Comparison of ENCODE assay signal across 22 cellular contexts in genomic region chr9:113237026-113237425, GRCh38. TPM values are rescaled to one million over a fixed set of nuclear protein-coding genes. Genes with fewer than 3 reads are reported as not detected.
A peak's percentile ranks its signal among the peaks of the same experiment; 100 is the strongest.
DNase-seq lines count a peak whose midpoint lies in the region; ATAC-seq and TF ChIP-seq lines count a peak whose summit lies in the region.
"Had no signal": no experiment of that assay in that cellular context is flagged by ENCODE, and none has a peak within 500 bp of the region (broad histone marks: within the 10 kb centered on the region; RNA-seq: fewer than 3 reads in every experiment).

No MANE protein-coding gene starts in this region.

- no peak overlapping the region for H3K4me3 ChIP-seq in right atrium auricular region
- H3K4me3 ChIP-seq in BLaER1 treated with 17β-estradiol and CSF1 and Interleukin-3, amounts not matched to agents 10 nM and 100 nM: no peak overlapping the region
- no peak overlapping the region for H3K4me3 ChIP-seq in heart right ventricle
- H3K4me3 ChIP-seq in right cardiac atrium (ENCODE audit: low read length): no peak overlapping the region
- no peak overlapping the region for H3K4me3 ChIP-seq in gastrocnemius medialis
- H3K4me3 ChIP-seq: GM12878 had no signal

- WGBS in heart right ventricle, 2 donors: 51 to 66% methylated on average over 4 of the region's 4 CpGs
- WGBS in right cardiac atrium: 71% methylated on average over 4 of the region's 4 CpGs

- H3K36me3 ChIP-seq in right atrium auricular region (no peaks in the 10 kb centered on the region), heart right ventricle (no peaks in the 10 kb centered on the region), gastrocnemius medialis (no peaks in the 10 kb centered on the region)
- H3K36me3 ChIP-seq in BLaER1 treated with 17β-estradiol and CSF1 and Interleukin-3, amounts not matched to agents 10 nM and 100 nM: peaks cover 0 to 42% (median 0%) of the 10 kb centered on the region in 11 experiments; a peak in 5 of 22 replicates

- intact Hi-C loops in Right ventricle myocardium inferior (cut with DNase I): no loop called here
- intact Hi-C loops in heart right ventricle (cut with DNase I): no loop called here
- intact Hi-C loops in right cardiac atrium (cut with DNase I): no loop called here
- intact Hi-C loops in gastrocnemius medialis (cut with DNase I; ENCODE audit: low total_unique reads): no loop called here

- H3K4me1 ChIP-seq in right atrium auricular region (peaks cover 0 to 6% of the 10 kb centered on the region in 2 donors), heart right ventricle (peaks cover 0 to 60% (median 26%) of the 10 kb centered on the region in 9 donors), right cardiac atrium (ENCODE audit: control insufficient read depth, insufficient read depth, low read length) (no peaks in the 10 kb centered on the region), gastrocnemius medialis (peaks cover 0 to 13% of the 10 kb centered on the region in 2 donors)
- H3K4me1 ChIP-seq in BLaER1 treated with 17β-estradiol and CSF1 and Interleukin-3, amounts not matched to agents 10 nM and 100 nM: peaks cover 56 to 99% (median 81%) of the 10 kb centered on the region in 10 experiments

- peaks cover 0 to 9% (median 0%) of the 10 kb centered on the region in 11 experiments; a peak in 2 of 22 replicates for H4K20me1 ChIP-seq in BLaER1 treated with 17β-estradiol and CSF1 and Interleukin-3, amounts not matched to agents 10 nM and 100 nM

- H3K27me3 ChIP-seq in right atrium auricular region: no peaks in the 10 kb centered on the region
- no peaks in the 10 kb centered on the region for H3K27me3 ChIP-seq in BLaER1 treated with 17β-estradiol and CSF1 and Interleukin-3, amounts not matched to agents 10 nM and 100 nM
- H3K27me3 ChIP-seq in heart right ventricle: no peaks in the 10 kb centered on the region
- no peaks in the 10 kb centered on the region for H3K27me3 ChIP-seq in right cardiac atrium (ENCODE audit: control insufficient read depth, insufficient read depth)
- no peaks in the 10 kb centered on the region for H3K27me3 ChIP-seq in gastrocnemius medialis

- no peak for TF ChIP-seq POLR2A in gastrocnemius medialis (IDR thresholded peaks at IDR 0.05)

- no peaks in the 10 kb centered on the region for H3K9me3 ChIP-seq in right atrium auricular region
- no peaks in the 10 kb centered on the region for H3K9me3 ChIP-seq in BLaER1 treated with 17β-estradiol and CSF1 and Interleukin-3, amounts not matched to agents 10 nM and 100 nM (replicated peaks in 1 of 11)
- H3K9me3 ChIP-seq in heart right ventricle: no peaks in the 10 kb centered on the region
- no peaks in the 10 kb centered on the region for H3K9me3 ChIP-seq in right cardiac atrium (ENCODE audit: control insufficient read depth, low read length)
- H3K9me3 ChIP-seq in gastrocnemius medialis: no peaks in the 10 kb centered on the region

- H3K27ac ChIP-seq in right atrium auricular region (no peak overlapping the region), heart right ventricle (no peak overlapping the region), right cardiac atrium (ENCODE audit: low read length) (no peak overlapping the region), gastrocnemius medialis (no peak overlapping the region)
- peak overlapping the region in 6 of 11 experiments; percentile 41 to 67 (median 57); a peak in 4 of 22 replicates for H3K27ac ChIP-seq in BLaER1 treated with 17β-estradiol and CSF1 and Interleukin-3, amounts not matched to agents 10 nM and 100 nM

- H3K4me2 ChIP-seq in BLaER1 treated with 17β-estradiol and CSF1 and Interleukin-3, amounts not matched to agents 10 nM and 100 nM: peak overlapping the region in 8 of 11 experiments; percentile 31 to 97 (median 78); a peak in 13 of 22 replicates

- ATAC-seq in Right ventricle myocardium inferior (peak; percentile 78), heart right ventricle (peak in 7 of 8 donors; percentile 48 to 91 (median 74)), right cardiac atrium (peak; percentile 47 to 60), gastrocnemius medialis (no peak)
- ATAC-seq: GM12878, HCT116 had no signal

- DNase-seq in Right ventricle myocardium inferior (ENCODE audit: missing footprints) (no peak), right atrium auricular region (ENCODE audit: low spot score) (no peak), heart right ventricle (no peak), right cardiac atrium (no peak), amniotic stem cell (lab: John Stamatoyannopoulos, UW) (no peak), NCI-H524 (lab: John Stamatoyannopoulos, UW) (no peak), gastrocnemius medialis (no peak)
- DNase-seq: 8988T; C1 segment of cervical spinal cord; CD4-positive, CD25-positive, alpha-beta regulatory T cell; CD8-positive, alpha-beta memory T cell; COR-L47; DMS 273 treated with DMSO at 0.1 percent for 48 hours; DMS53; DND-41; EL; GOT3; H7; HFFc6 had no signal

- no peak for TF ChIP-seq CTCF in right atrium auricular region (IDR thresholded peaks at IDR 0.05)
- no peak for TF ChIP-seq CTCF in heart right ventricle (IDR thresholded peaks at IDR 0.05)
- TF ChIP-seq CTCF in gastrocnemius medialis (IDR thresholded peaks at IDR 0.05 in 4 of 5, conservative IDR thresholded peaks at IDR 0.05 in 1 of 5): no peak

- in situ Hi-C loops in gastrocnemius medialis (cut with MboI; ENCODE audit: low sequenced_read_pairs in 4 of 4): no loop called here

- no peak overlapping the region for H3K9ac ChIP-seq in BLaER1 treated with 17β-estradiol and CSF1 and Interleukin-3, amounts not matched to agents 10 nM and 100 nM

RNA-seq across cellular contexts. Expression of gene SLC31A1, which starts 15.7 kb away (rescaled TPM):
- 12.0 TPM for total RNA-seq in Right ventricle myocardium inferior
- 10 to 100 TPM; 10.0 to 11.1 TPM for total RNA-seq in right atrium auricular region
- total RNA-seq in heart right ventricle: 10 to 100 TPM in 7 of 10 donors, 1 to 10 TPM in 3; 9.3 to 18.4 (median 10.9) TPM
- 10 to 100 TPM in 1 of 2 donors, 1 to 10 TPM in 1; 3.6 to 13.0 TPM for polyA plus RNA-seq in heart right ventricle
- total RNA-seq in right cardiac atrium: 10 to 100 TPM; 11.4 to 20.7 (median 13.7) TPM
- 6.0 TPM for polyA plus RNA-seq in right cardiac atrium
- 1 to 10 TPM; 2.9 to 5.6 (median 4.3) TPM for total RNA-seq in gastrocnemius medialis

RNA-seq across cellular contexts. Expression of gene FKBP15, which starts 15.9 kb away (rescaled TPM):
- total RNA-seq in Right ventricle myocardium inferior (19.4 TPM), right atrium auricular region (10 to 100 TPM; 14.7 to 16.6 TPM), heart right ventricle (10 to 100 TPM; 16.3 to 27.9 (median 20.1) TPM), right cardiac atrium (10 to 100 TPM; 19.5 to 21.2 (median 20.1) TPM), gastrocnemius medialis (10 to 100 TPM; 13.3 to 17.5 (median 14.5) TPM)
- polyA plus RNA-seq in heart right ventricle (10 to 100 TPM; 10.7 to 12.4 TPM), right cardiac atrium (11.0 TPM)

RNA-seq across cellular contexts. Expression of gene CDC26, which starts 38.3 kb away (rescaled TPM):
- 38.3 TPM for total RNA-seq in Right ventricle myocardium inferior
- 10 to 100 TPM; 31.7 to 42.6 TPM for total RNA-seq in right atrium auricular region
- total RNA-seq in heart right ventricle: 10 to 100 TPM; 26.7 to 39.7 (median 30.8) TPM
- polyA plus RNA-seq in heart right ventricle: 10 to 100 TPM; 24.6 to 48.8 TPM
- total RNA-seq in right cardiac atrium: 10 to 100 TPM; 29.0 to 39.1 (median 37.0) TPM
- 50.0 TPM for polyA plus RNA-seq in right cardiac atrium
- total RNA-seq in gastrocnemius medialis: 10 to 100 TPM; 16.7 to 34.0 (median 28.3) TPM

RNA-seq across cellular contexts. Expression of gene PRPF4, which starts 38.4 kb away (rescaled TPM):
- total RNA-seq in Right ventricle myocardium inferior (11.0 TPM), right atrium auricular region (10 to 100 TPM in 1 of 2 donors, 1 to 10 TPM in 1; 8.7 to 11.1 TPM), heart right ventricle (10 to 100 TPM; 10.7 to 17.2 (median 13.3) TPM), right cardiac atrium (10 to 100 TPM; 10.0 to 12.8 (median 10.7) TPM), gastrocnemius medialis (10 to 100 TPM; 14.0 to 19.6 (median 16.4) TPM)
- polyA plus RNA-seq in heart right ventricle (10 to 100 TPM in 1 of 2 donors, 1 to 10 TPM in 1; 5.3 to 13.7 TPM), right cardiac atrium (7.0 TPM)

Comparison
In these comparisons a context has a peak if more than half of its experiments do, and no peak if none do; other contexts are left out.
1. ATAC-seq: peak in Right ventricle myocardium inferior (single experiment), heart right ventricle (7 of 8) and right cardiac atrium (2 of 2); none in gastrocnemius medialis (0 of 2).
2. H3K27ac ChIP-seq: peak in BLaER1 treated with 17β-estradiol and CSF1 and Interleukin-3, amounts not matched to agents 10 nM and 100 nM (6 of 11); none in right atrium auricular region (0 of 2), heart right ventricle (0 of 10), right cardiac atrium (single experiment) and gastrocnemius medialis (0 of 4).